1 cellular context compared by ENCODE assay signal in genomic region chr7:56007891-56008290, GRCh38.
TF ChIP-seq lines count a peak whose summit lies in the region.

No MANE protein-coding gene starts in this region.

TF ChIP-seq in HCT116, 20 proteins besides CTCF, POLR2A, EP300 and RAD21:
- TF ChIP-seq ZNF274 (IDR thresholded peaks at IDR 0.05; ENCODE audit: low read depth, low read length) (no peak), ZBTB33 (IDR thresholded peaks at IDR 0.05; ENCODE audit: extremely low read depth, insufficient replicate concordance, low read length) (no peak), EZH2 (IDR thresholded peaks at IDR 0.05) (no peak), EZH2phosphoT487 (IDR thresholded peaks at IDR 0.05; ENCODE audit: borderline replicate concordance) (no peak), EGR1 (IDR thresholded peaks at IDR 0.05; ENCODE audit: low read depth) (no peak), ATF3 (IDR thresholded peaks at IDR 0.05) (no peak), POLR2AphosphoS5 (IDR thresholded peaks at IDR 0.05; ENCODE audit: low read depth, low read length) (no peak), JUND (IDR thresholded peaks at IDR 0.05) (no peak), YY1 (IDR thresholded peaks at IDR 0.05; ENCODE audit: extremely low read depth, insufficient replicate concordance, low read depth, low read length) (no peak), SIN3A (IDR thresholded peaks at IDR 0.05; ENCODE audit: low read depth) (no peak), REST (IDR thresholded peaks at IDR 0.05; ENCODE audit: low read depth) (no peak)
